Comparison of ENCODE assay signal across 21 cellular contexts in the genomic region with DNA sequence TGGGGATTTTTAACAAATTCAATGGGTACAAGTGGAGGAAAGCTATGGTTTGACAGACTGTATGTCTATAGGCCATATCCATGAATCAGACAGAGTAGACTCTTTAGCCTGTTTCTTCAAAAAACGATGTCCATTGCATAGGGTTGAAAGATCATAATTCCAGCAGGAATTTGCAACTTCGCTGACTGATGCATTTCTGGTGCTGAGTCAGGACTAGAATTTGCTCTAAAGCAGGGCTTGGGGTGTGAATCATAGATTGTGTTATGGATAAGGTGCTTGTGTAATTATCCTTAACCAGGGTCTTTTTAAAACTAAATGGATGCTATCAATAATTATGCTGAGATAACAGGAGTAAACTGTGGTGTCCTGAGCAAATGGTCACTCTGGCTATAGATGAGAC.
DNase-seq lines count a peak whose midpoint lies in the region; ATAC-seq and TF ChIP-seq lines count a peak whose summit lies in the region.
"Had no signal": no experiment of that assay in that cellular context is flagged by ENCODE, and none has a peak within 500 bp of the region (broad histone marks: within the 10 kb centered on the region; RNA-seq: fewer than 3 reads in every experiment).

No MANE protein-coding gene starts in this region.

- intact Hi-C loops in gastrocnemius medialis (cut with DNase I; ENCODE audit: low total_unique reads), result no loop called here

- H3K27me3 ChIP-seq in gastrocnemius medialis, result no peaks in the 10 kb centered on the region
- H3K27me3 ChIP-seq: ascending aorta, colonic mucosa, vagina had no signal

- CTCF ChIA-PET in HEK293 (lab: Yijun Ruan, JAX), result no interaction called here

- H3K4me1 ChIP-seq in HEK293 (ENCODE audit: control insufficient read depth, insufficient read depth, low read length), result no peaks in the 10 kb centered on the region
- no peaks in the 10 kb centered on the region for H3K4me1 ChIP-seq in gastrocnemius medialis
- H3K4me1 ChIP-seq: ascending aorta, colonic mucosa, vagina had no signal

- TF ChIP-seq POLR2A in gastrocnemius medialis (IDR thresholded peaks at IDR 0.05), result no peak

- H3K4me3 ChIP-seq in AG09309 (ENCODE audit: control insufficient read depth, low read depth, low read length) (no peak overlapping the region), HEK293 (ENCODE audit: low read depth, low read length) (no peak overlapping the region), gastrocnemius medialis (no peak overlapping the region)
- H3K4me3 ChIP-seq: ascending aorta, colonic mucosa, vagina had no signal

- POLR2A ChIA-PET in HEK293 (lab: Yijun Ruan, JAX), result no interaction called here

- no peak overlapping the region for H3K27ac ChIP-seq in HEK293 (ENCODE audit: extremely low read depth, low read depth, low read length)
- no peak overlapping the region for H3K27ac ChIP-seq in gastrocnemius medialis
- H3K27ac ChIP-seq: ascending aorta, colonic mucosa, vagina had no signal

- no peak for TF ChIP-seq CTCF in AG09309 (IDR thresholded peaks at IDR 0.05; ENCODE audit: control insufficient read depth, insufficient read depth, low read depth, low read length, missing control alignments)
- TF ChIP-seq CTCF in HEK293 (tag by site-specific recombination; IDR thresholded peaks at IDR 0.05), result no peak
- no peak for TF ChIP-seq CTCF in gastrocnemius medialis (IDR thresholded peaks at IDR 0.05 in 4 of 5, conservative IDR thresholded peaks at IDR 0.05 in 1 of 5)

- DNase-seq in AG09309 (ENCODE audit: low read depth) (peak; percentile 4), astrocyte of the hippocampus (ENCODE audit: low read depth, low spot score) (peak; percentile 28), kidney tubule cell (ENCODE audit: low spot score) (peak; percentile 27), ACHN (no peak), gastrocnemius medialis (no peak), NCI-H2196 (lab: John Stamatoyannopoulos, UW; ENCODE audit: unreplicated experiment) (no peak)
- DNase-seq: activated CD8-positive, alpha-beta T cell treated with anti-CD3 and anti-CD28 coated beads for 36 hours; activated naive CD4-positive, alpha-beta T cell treated with anti-CD3 and anti-CD28 coated beads, Interleukin-2, amount 10 ng/mL, durations not matched to agents 7 days and 5 days; activated T-cell treated with anti-CD3 and anti-CD28 coated beads, Interleukin-2, amount 50 U/mL, for 24 hours; CD4-positive, alpha-beta memory T cell; colonic mucosa; hypothalamus; NCI-H187 treated with DMSO at 0.1 percent for 48 hours; NCI-H345; stimulated activated CD4-positive, alpha-beta T cell treated with anti-CD3 and anti-CD28 coated beads, Interleukin-12 subunit alpha, Interleukin-12 subunit beta, amount 100 ng/mL, for 4 hours; stimulated activated CD8-positive, alpha-beta memory T cell treated with anti-CD3 and anti-CD28 coated beads, Interleukin-4, amount 100 ng/mL, for 48 hours; substantia nigra had no signal

- H3K36me3 ChIP-seq in HEK293 (ENCODE audit: control insufficient read depth in 2 of 2, insufficient read depth in 1 of 2, low read length in 2 of 2) (no peaks in the 10 kb centered on the region), gastrocnemius medialis (no peaks in the 10 kb centered on the region)
- H3K36me3 ChIP-seq: ascending aorta, colonic mucosa, vagina had no signal

- no peak for ATAC-seq in HG03571 (IDR thresholded peaks at IDR 0.05; ENCODE audit: unreplicated experiment)
- no peak for ATAC-seq in gastrocnemius medialis
- ATAC-seq: activated CD8-positive, alpha-beta T cell treated with anti-CD3 and anti-CD28 coated beads for 36 hours had no signal

- in situ Hi-C loops in ACHN (cut with HindIII; ENCODE audit: low pct_ligation_motif_present, low pct_unique_long_range_greater_than_20kb, low sequenced_read_pairs), result no loop called here
- in situ Hi-C loops in gastrocnemius medialis (cut with MboI; ENCODE audit: low sequenced_read_pairs in 4 of 4), result no loop called here

- H3K9me3 ChIP-seq in HEK293 (ENCODE audit: control insufficient read depth, insufficient read depth, low read depth, low read length) (no peaks in the 10 kb centered on the region), gastrocnemius medialis (no peaks in the 10 kb centered on the region)
- H3K9me3 ChIP-seq: ascending aorta, colonic mucosa, vagina had no signal

TF ChIP-seq in HEK293, 187 proteins besides CTCF, POLR2A, EP300 and RAD21:
- no peak for TF ChIP-seq ZNF76 (tag by site-specific recombination; IDR thresholded peaks at IDR 0.05; ENCODE audit: borderline replicate concordance, low read depth)
- TF ChIP-seq KLF9 (tag by site-specific recombination; IDR thresholded peaks at IDR 0.05; ENCODE audit: low read depth), result no peak
- no peak for TF ChIP-seq RBAK (tag by site-specific recombination; IDR thresholded peaks at IDR 0.05)
- TF ChIP-seq, protein P1, sequence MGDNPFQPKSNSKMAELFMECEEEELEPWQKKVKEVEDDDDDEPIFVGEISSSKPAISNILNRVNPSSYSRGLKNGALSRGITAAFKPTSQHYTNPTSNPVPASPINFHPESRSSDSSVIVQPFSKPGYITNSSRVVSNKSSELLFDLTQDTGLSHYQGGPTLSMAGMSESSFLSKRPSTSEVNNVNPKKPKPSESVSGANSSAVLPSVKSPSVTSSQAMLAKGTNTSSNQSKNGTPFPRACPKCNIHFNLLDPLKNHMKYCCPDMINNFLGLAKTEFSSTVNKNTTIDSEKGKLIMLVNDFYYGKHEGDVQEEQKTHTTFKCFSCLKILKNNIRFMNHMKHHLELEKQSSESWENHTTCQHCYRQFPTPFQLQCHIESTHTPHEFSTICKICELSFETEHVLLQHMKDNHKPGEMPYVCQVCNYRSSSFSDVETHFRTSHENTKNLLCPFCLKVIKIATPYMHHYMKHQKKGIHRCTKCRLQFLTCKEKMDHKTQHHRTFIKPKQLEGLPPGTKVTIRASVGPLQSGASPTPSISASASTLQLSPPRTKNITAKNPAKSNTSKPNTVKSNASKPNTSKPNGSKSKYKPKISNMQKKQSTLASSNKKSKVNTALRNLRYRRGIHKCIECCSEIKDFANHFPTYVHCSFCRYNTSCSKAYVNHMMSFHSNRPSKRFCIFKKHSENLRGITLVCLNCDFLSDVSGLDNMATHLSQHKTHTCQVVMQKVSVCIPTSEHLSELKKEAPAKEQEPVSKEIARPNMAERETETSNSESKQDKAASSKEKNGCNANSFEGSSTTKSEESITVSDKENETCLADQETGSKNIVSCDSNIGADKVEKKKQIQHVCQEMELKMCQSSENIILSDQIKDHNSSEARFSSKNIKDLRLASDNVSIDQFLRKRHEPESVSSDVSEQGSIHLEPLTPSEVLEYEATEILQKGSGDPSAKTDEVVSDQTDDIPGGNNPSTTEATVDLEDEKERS (tag by site-specific recombination; IDR thresholded peaks at IDR 0.05), result no peak
- TF ChIP-seq ZFP37 (tag by site-specific recombination; IDR thresholded peaks at IDR 0.05), result no peak
- TF ChIP-seq ZNF600 (tag by site-specific recombination; IDR thresholded peaks at IDR 0.05), result peak; percentile 49; the same call in 1 of the 2 replicates
- TF ChIP-seq, protein P2, sequence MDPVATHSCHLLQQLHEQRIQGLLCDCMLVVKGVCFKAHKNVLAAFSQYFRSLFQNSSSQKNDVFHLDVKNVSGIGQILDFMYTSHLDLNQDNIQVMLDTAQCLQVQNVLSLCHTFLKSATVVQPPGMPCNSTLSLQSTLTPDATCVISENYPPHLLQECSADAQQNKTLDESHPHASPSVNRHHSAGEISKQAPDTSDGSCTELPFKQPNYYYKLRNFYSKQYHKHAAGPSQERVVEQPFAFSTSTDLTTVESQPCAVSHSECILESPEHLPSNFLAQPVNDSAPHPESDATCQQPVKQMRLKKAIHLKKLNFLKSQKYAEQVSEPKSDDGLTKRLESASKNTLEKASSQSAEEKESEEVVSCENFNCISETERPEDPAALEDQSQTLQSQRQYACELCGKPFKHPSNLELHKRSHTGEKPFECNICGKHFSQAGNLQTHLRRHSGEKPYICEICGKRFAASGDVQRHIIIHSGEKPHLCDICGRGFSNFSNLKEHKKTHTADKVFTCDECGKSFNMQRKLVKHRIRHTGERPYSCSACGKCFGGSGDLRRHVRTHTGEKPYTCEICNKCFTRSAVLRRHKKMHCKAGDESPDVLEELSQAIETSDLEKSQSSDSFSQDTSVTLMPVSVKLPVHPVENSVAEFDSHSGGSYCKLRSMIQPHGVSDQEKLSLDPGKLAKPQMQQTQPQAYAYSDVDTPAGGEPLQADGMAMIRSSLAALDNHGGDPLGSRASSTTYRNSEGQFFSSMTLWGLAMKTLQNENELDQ (tag by site-specific recombination; IDR thresholded peaks at IDR 0.05; ENCODE audit: low read depth), result no peak
- no peak for TF ChIP-seq ZNF514 (tag by site-specific recombination; IDR thresholded peaks at IDR 0.05)
- TF ChIP-seq ZNF610 (tag by site-specific recombination; IDR thresholded peaks at IDR 0.05; ENCODE audit: borderline replicate concordance), result no peak

Comparison
In these comparisons a context has a peak if more than half of its experiments do, and no peak if none do; other contexts are left out.
1. DNase-seq: peak in AG09309 (single experiment), astrocyte of the hippocampus (single experiment) and kidney tubule cell (single experiment); none in ACHN (single experiment), gastrocnemius medialis (0 of 2) and NCI-H2196 (single experiment).